Comparison of ENCODE assay signal across 22 cellular contexts in genomic region chr1:214634267-214634666, GRCh38. TPM values are rescaled to one million over a fixed set of nuclear protein-coding genes. Genes with fewer than 3 reads are reported as not detected.
DNase-seq lines count a peak whose midpoint lies in the region; ATAC-seq lines count a peak whose summit lies in the region.
"Had no signal": no experiment of that assay in that cellular context is flagged by ENCODE, and none has a peak within 500 bp of the region (broad histone marks: within the 10 kb centered on the region; RNA-seq: fewer than 3 reads in every experiment).

No MANE protein-coding gene starts in this region.

- no peak overlapping the region for H3K4me3 Mint-ChIP-seq in T-helper 1 cell treated with Interleukin-12 subunit alpha and Interleukin-12 subunit beta and Interleukin-4 antibody, amounts not matched to agents 30 μg/mL and 1 μg/mL, for 36 hours
- no peak overlapping the region for H3K4me3 Mint-ChIP-seq in activated naive CD8-positive, alpha-beta T cell treated with anti-CD3 and anti-CD28 coated beads, Interleukin-2, amount 10 ng/mL, durations not matched to agents 7 days and 5 days
- H3K4me3 Mint-ChIP-seq in activated naive CD8-positive, alpha-beta T cell treated with anti-CD3 and anti-CD28 coated beads for 36 hours = no peak overlapping the region
- no peak overlapping the region for H3K4me3 Mint-ChIP-seq in activated T-helper 17 cell treated with anti-CD3 and anti-CD28 coated beads, Interleukin-2, amount 50 U/mL, for 72 hours
- H3K4me3 Mint-ChIP-seq in stimulated activated naive CD8-positive, alpha-beta T cell treated with anti-CD3 and anti-CD28 coated beads, Interleukin-15, amount 100 ng/mL, for 72 hours = no peak overlapping the region
- H3K4me3 Mint-ChIP-seq: CD8-positive, alpha-beta memory T cell; H9; IgD-negative memory B cell had no signal

- ATAC-seq in activated naive CD8-positive, alpha-beta T cell treated with anti-CD3 and anti-CD28 coated beads, Interleukin-2, amount 10 ng/mL, durations not matched to agents 7 days and 5 days (ENCODE audit: low read depth) = no peak
- ATAC-seq in activated T-helper 17 cell treated with anti-CD3 and anti-CD28 coated beads, Interleukin-2, amount 50 U/mL, for 72 hours (replicated peaks) = peak; percentile 78
- ATAC-seq in stimulated activated naive CD8-positive, alpha-beta T cell treated with anti-CD3 and anti-CD28 coated beads, Interleukin-15, amount 100 ng/mL, for 72 hours = peak; percentile 49
- ATAC-seq in GM19452 (IDR thresholded peaks at IDR 0.05; ENCODE audit: unreplicated experiment) = no peak

- POLR2A ChIA-PET in activated naive CD8-positive, alpha-beta T cell treated with anti-CD3 and anti-CD28 coated beads, Interleukin-2, amount 10 ng/mL, durations not matched to agents 7 days and 5 days (lab: Charles Lee) = no interaction called here

- no peaks in the 10 kb centered on the region for H3K9me3 Mint-ChIP-seq in T-helper 1 cell treated with Interleukin-12 subunit alpha and Interleukin-12 subunit beta and Interleukin-4 antibody, amounts not matched to agents 30 μg/mL and 1 μg/mL, for 36 hours
- H3K9me3 Mint-ChIP-seq in activated naive CD8-positive, alpha-beta T cell treated with anti-CD3 and anti-CD28 coated beads, Interleukin-2, amount 10 ng/mL, durations not matched to agents 7 days and 5 days = no peaks in the 10 kb centered on the region
- H3K9me3 Mint-ChIP-seq in activated naive CD8-positive, alpha-beta T cell treated with anti-CD3 and anti-CD28 coated beads for 36 hours = no peaks in the 10 kb centered on the region
- no peaks in the 10 kb centered on the region for H3K9me3 Mint-ChIP-seq in activated T-helper 17 cell treated with anti-CD3 and anti-CD28 coated beads, Interleukin-2, amount 50 U/mL, for 72 hours
- H3K9me3 Mint-ChIP-seq in stimulated activated naive CD8-positive, alpha-beta T cell treated with anti-CD3 and anti-CD28 coated beads, Interleukin-15, amount 100 ng/mL, for 72 hours = no peaks in the 10 kb centered on the region
- H3K9me3 Mint-ChIP-seq: CD8-positive, alpha-beta memory T cell; H9; IgD-negative memory B cell had no signal

- DNase-seq in T-helper 1 cell = no peak
- no peak for DNase-seq in activated naive CD8-positive, alpha-beta T cell treated with anti-CD3 and anti-CD28 coated beads, Interleukin-2, amount 10 ng/mL, durations not matched to agents 7 days and 5 days
- no peak for DNase-seq in activated naive CD8-positive, alpha-beta T cell treated with anti-CD3 and anti-CD28 coated beads for 36 hours
- no peak for DNase-seq in stimulated activated naive CD8-positive, alpha-beta T cell treated with anti-CD3 and anti-CD28 coated beads, Interleukin-15, amount 100 ng/mL, for 72 hours
- DNase-seq in DMS114 treated with DMSO at 0.1 percent for 48 hours (lab: John Stamatoyannopoulos, UW; ENCODE audit: unreplicated experiment) = no peak
- DNase-seq: ACHN; Calu3; CD8-positive, alpha-beta memory T cell; H9; NCI-H1105; NCI-H146; NCI-H2029; NCI-H226; NCI-H510A treated with DMSO at 0.1 percent for 48 hours; NCI-H748 treated with DMSO at 0.1 percent for 48 hours; PC-9; RPMI8226; SHP77 had no signal

- peaks cover 31% of the 10 kb centered on the region for H3K4me1 Mint-ChIP-seq in T-helper 1 cell treated with Interleukin-12 subunit alpha and Interleukin-12 subunit beta and Interleukin-4 antibody, amounts not matched to agents 30 μg/mL and 1 μg/mL, for 36 hours (ENCODE audit: low read depth)
- H3K4me1 Mint-ChIP-seq in activated naive CD8-positive, alpha-beta T cell treated with anti-CD3 and anti-CD28 coated beads, Interleukin-2, amount 10 ng/mL, durations not matched to agents 7 days and 5 days = peaks cover 13% of the 10 kb centered on the region
- H3K4me1 Mint-ChIP-seq in activated naive CD8-positive, alpha-beta T cell treated with anti-CD3 and anti-CD28 coated beads for 36 hours = peaks cover 30% of the 10 kb centered on the region
- no peaks in the 10 kb centered on the region for H3K4me1 Mint-ChIP-seq in activated T-helper 17 cell treated with anti-CD3 and anti-CD28 coated beads, Interleukin-2, amount 50 U/mL, for 72 hours
- H3K4me1 Mint-ChIP-seq in stimulated activated naive CD8-positive, alpha-beta T cell treated with anti-CD3 and anti-CD28 coated beads, Interleukin-15, amount 100 ng/mL, for 72 hours = peaks cover 43% of the 10 kb centered on the region

- H3K27me3 Mint-ChIP-seq in T-helper 1 cell treated with Interleukin-12 subunit alpha and Interleukin-12 subunit beta and Interleukin-4 antibody, amounts not matched to agents 30 μg/mL and 1 μg/mL, for 36 hours (ENCODE audit: low read depth) = no peaks in the 10 kb centered on the region
- H3K27me3 Mint-ChIP-seq in activated naive CD8-positive, alpha-beta T cell treated with anti-CD3 and anti-CD28 coated beads, Interleukin-2, amount 10 ng/mL, durations not matched to agents 7 days and 5 days = no peaks in the 10 kb centered on the region
- no peaks in the 10 kb centered on the region for H3K27me3 Mint-ChIP-seq in activated naive CD8-positive, alpha-beta T cell treated with anti-CD3 and anti-CD28 coated beads for 36 hours
- H3K27me3 Mint-ChIP-seq in activated T-helper 17 cell treated with anti-CD3 and anti-CD28 coated beads, Interleukin-2, amount 50 U/mL, for 72 hours = no peaks in the 10 kb centered on the region
- H3K27me3 Mint-ChIP-seq in stimulated activated naive CD8-positive, alpha-beta T cell treated with anti-CD3 and anti-CD28 coated beads, Interleukin-15, amount 100 ng/mL, for 72 hours = no peaks in the 10 kb centered on the region
- H3K27me3 Mint-ChIP-seq: CD8-positive, alpha-beta memory T cell; IgD-negative memory B cell had no signal

- H3K27ac Mint-ChIP-seq in T-helper 1 cell treated with Interleukin-12 subunit alpha and Interleukin-12 subunit beta and Interleukin-4 antibody, amounts not matched to agents 30 μg/mL and 1 μg/mL, for 36 hours = peak overlapping the region; percentile 44
- H3K27ac Mint-ChIP-seq in activated naive CD8-positive, alpha-beta T cell treated with anti-CD3 and anti-CD28 coated beads, Interleukin-2, amount 10 ng/mL, durations not matched to agents 7 days and 5 days = peak overlapping the region; percentile 56
- H3K27ac Mint-ChIP-seq in activated naive CD8-positive, alpha-beta T cell treated with anti-CD3 and anti-CD28 coated beads for 36 hours = no peak overlapping the region
- no peak overlapping the region for H3K27ac Mint-ChIP-seq in activated T-helper 17 cell treated with anti-CD3 and anti-CD28 coated beads, Interleukin-2, amount 50 U/mL, for 72 hours
- H3K27ac Mint-ChIP-seq in stimulated activated naive CD8-positive, alpha-beta T cell treated with anti-CD3 and anti-CD28 coated beads, Interleukin-15, amount 100 ng/mL, for 72 hours = no peak overlapping the region
- H3K27ac Mint-ChIP-seq: H9 had no signal

- peaks cover 57% of the 10 kb centered on the region for H3K36me3 Mint-ChIP-seq in T-helper 1 cell treated with Interleukin-12 subunit alpha and Interleukin-12 subunit beta and Interleukin-4 antibody, amounts not matched to agents 30 μg/mL and 1 μg/mL, for 36 hours (ENCODE audit: low read depth)
- peaks cover 61% of the 10 kb centered on the region for H3K36me3 Mint-ChIP-seq in activated naive CD8-positive, alpha-beta T cell treated with anti-CD3 and anti-CD28 coated beads, Interleukin-2, amount 10 ng/mL, durations not matched to agents 7 days and 5 days
- peaks cover 48% of the 10 kb centered on the region for H3K36me3 Mint-ChIP-seq in activated naive CD8-positive, alpha-beta T cell treated with anti-CD3 and anti-CD28 coated beads for 36 hours
- H3K36me3 Mint-ChIP-seq in activated T-helper 17 cell treated with anti-CD3 and anti-CD28 coated beads, Interleukin-2, amount 50 U/mL, for 72 hours (ENCODE audit: low read depth) = peaks cover 41% of the 10 kb centered on the region
- H3K36me3 Mint-ChIP-seq: CD8-positive, alpha-beta memory T cell; IgD-negative memory B cell had no signal

RNA-seq across cellular contexts. Expression of gene CENPF, which starts 31.3 kb away (rescaled TPM):
- total RNA-seq in activated naive CD8-positive, alpha-beta T cell treated with anti-CD3 and anti-CD28 coated beads, Interleukin-2, amount 10 ng/mL, durations not matched to agents 7 days and 5 days = 100 to 1,000 TPM; 127 to 137 TPM
- total RNA-seq in activated naive CD8-positive, alpha-beta T cell treated with anti-CD3 and anti-CD28 coated beads for 36 hours = 10 to 100 TPM; 70.6 to 79.4 TPM
- total RNA-seq in activated T-helper 17 cell treated with anti-CD3 and anti-CD28 coated beads, Interleukin-2, amount 50 U/mL, for 72 hours = 10 to 100 TPM; 69.7 to 79.4 TPM

Comparison
In these comparisons a context has a peak if more than half of its experiments do, and no peak if none do; other contexts are left out.
1. H3K27ac Mint-ChIP-seq: peak in T-helper 1 cell treated with Interleukin-12 subunit alpha and Interleukin-12 subunit beta and Interleukin-4 antibody, amounts not matched to agents 30 μg/mL and 1 μg/mL, for 36 hours (single experiment) and activated naive CD8-positive, alpha-beta T cell treated with anti-CD3 and anti-CD28 coated beads, Interleukin-2, amount 10 ng/mL, durations not matched to agents 7 days and 5 days (single experiment); none in activated naive CD8-positive, alpha-beta T cell treated with anti-CD3 and anti-CD28 coated beads for 36 hours (single experiment), activated T-helper 17 cell treated with anti-CD3 and anti-CD28 coated beads, Interleukin-2, amount 50 U/mL, for 72 hours (single experiment) and stimulated activated naive CD8-positive, alpha-beta T cell treated with anti-CD3 and anti-CD28 coated beads, Interleukin-15, amount 100 ng/mL, for 72 hours (0 of 2).
2. ATAC-seq: peak in activated T-helper 17 cell treated with anti-CD3 and anti-CD28 coated beads, Interleukin-2, amount 50 U/mL, for 72 hours (single experiment) and stimulated activated naive CD8-positive, alpha-beta T cell treated with anti-CD3 and anti-CD28 coated beads, Interleukin-15, amount 100 ng/mL, for 72 hours (single experiment); none in activated naive CD8-positive, alpha-beta T cell treated with anti-CD3 and anti-CD28 coated beads, Interleukin-2, amount 10 ng/mL, durations not matched to agents 7 days and 5 days (single experiment) and GM19452 (single experiment).